In genomic region chr11:124870430-124870829, GRCh38 we compare ENCODE assay signal across 18 cellular contexts. TPM values are rescaled to one million over a fixed set of nuclear protein-coding genes. Genes with fewer than 3 reads are reported as not detected.
DNase-seq lines count a peak whose midpoint lies in the region; TF ChIP-seq lines count a peak whose summit lies in the region.
"Had no signal": no experiment of that assay in that cellular context is flagged by ENCODE, and none has a peak within 500 bp of the region (broad histone marks: within the 10 kb centered on the region; RNA-seq: fewer than 3 reads in every experiment).

No MANE protein-coding gene starts in this region.

- TF ChIP-seq CTCF in endothelial cell (IDR thresholded peaks at IDR 0.05; ENCODE audit: unreplicated experiment) (no peak), coronary artery (IDR thresholded peaks at IDR 0.05) (no peak), BE2C (IDR thresholded peaks at IDR 0.05; ENCODE audit: low read depth, low read length) (no peak)

- peak overlapping the region; percentile 31 for H3K4me3 Mint-ChIP-seq in endothelial cell (ENCODE audit: unreplicated experiment)
- H3K4me3 Mint-ChIP-seq: HFFc6 had no signal

- peak overlapping the region; percentile 10 for H3K9ac ChIP-seq in rectal smooth muscle tissue (ENCODE audit: low read length)
- H3K9ac ChIP-seq: BLaER1, GM23248 had no signal

- H3K4me1 Mint-ChIP-seq in endothelial cell (ENCODE audit: unreplicated experiment), result peaks cover 16% of the 10 kb centered on the region

- H3K4me3 ChIP-seq in rectal smooth muscle tissue (ENCODE audit: low read length), result no peak overlapping the region
- no peak overlapping the region for H3K4me3 ChIP-seq in coronary artery
- no peak overlapping the region for H3K4me3 ChIP-seq in BE2C (ENCODE audit: low read depth, low read length)
- H3K4me3 ChIP-seq: A549, BLaER1, GM23248 had no signal

- H3K27ac Mint-ChIP-seq in endothelial cell (ENCODE audit: unreplicated experiment), result no peak overlapping the region
- H3K27ac Mint-ChIP-seq: CD14-positive monocyte; CD4-positive, alpha-beta memory T cell; HFFc6 had no signal

- H3K36me3 Mint-ChIP-seq in endothelial cell (ENCODE audit: low read depth, unreplicated experiment), result peaks cover 4% of the 10 kb centered on the region
- H3K36me3 Mint-ChIP-seq: CD4-positive, alpha-beta memory T cell had no signal

- peak; percentile 42 for DNase-seq in activated CD8-positive, alpha-beta memory T cell treated with anti-CD3 and anti-CD28 coated beads, Interleukin-2, amount 50 U/mL, for 48 hours
- no peak for DNase-seq in activated CD8-positive, alpha-beta memory T cell treated with anti-CD3 and anti-CD28 coated beads for 24 hours
- DNase-seq in endothelial cell (ENCODE audit: low spot score), result no peak
- DNase-seq in DMS153 (lab: John Stamatoyannopoulos, UW), result no peak
- DNase-seq in coronary artery (ENCODE audit: low spot score), result no peak
- DNase-seq in BE2C, result no peak
- DNase-seq: AML-193; CD4-positive, alpha-beta memory T cell; DMS79 treated with DMSO at 0.1 percent for 48 hours; GF-D8; GM23248; HFFc6 had no signal

- H3K9me3 Mint-ChIP-seq in endothelial cell (ENCODE audit: unreplicated experiment), result no peaks in the 10 kb centered on the region
- H3K9me3 Mint-ChIP-seq: CD4-positive, alpha-beta memory T cell; HFFc6 had no signal

- no peaks in the 10 kb centered on the region for H3K9me3 ChIP-seq in BE2C

- H3K27me3 Mint-ChIP-seq in endothelial cell (ENCODE audit: unreplicated experiment), result peaks cover 26% of the 10 kb centered on the region

- H3K36me3 ChIP-seq in rectal smooth muscle tissue (ENCODE audit: control insufficient read depth, insufficient read depth, low read length) (no peaks in the 10 kb centered on the region), BE2C (no peaks in the 10 kb centered on the region)
- H3K36me3 ChIP-seq: BLaER1 had no signal

- H3K27ac ChIP-seq in rectal smooth muscle tissue (ENCODE audit: low read depth, low read length), result no peak overlapping the region
- no peak overlapping the region for H3K27ac ChIP-seq in coronary artery
- H3K27ac ChIP-seq: 22Rv1, A549, BLaER1, GM23248, HL-60 had no signal

- H3K4me1 ChIP-seq in rectal smooth muscle tissue (ENCODE audit: control insufficient read depth, insufficient read depth, low read length), result peaks cover 6% of the 10 kb centered on the region
- no peaks in the 10 kb centered on the region for H3K4me1 ChIP-seq in BE2C

- H3K27me3 ChIP-seq in rectal smooth muscle tissue (ENCODE audit: control insufficient read depth, insufficient read depth, low read length) (peaks cover 53% of the 10 kb centered on the region), BE2C (peaks cover 56% of the 10 kb centered on the region)

RNA-seq across cellular contexts. Expression of gene ROBO3, which starts 5.2 kb away (rescaled TPM):
- 40.0 TPM for total RNA-seq in endothelial cell (ENCODE audit: unreplicated experiment)
- 6.2 TPM for polyA plus RNA-seq in BE2C (2012; ENCODE audit: insufficient read depth, insufficient read length, low read depth)

RNA-seq across cellular contexts. Expression of gene ROBO4, which starts 27.2 kb away (rescaled TPM):
- 28.8 TPM for total RNA-seq in endothelial cell (ENCODE audit: unreplicated experiment)
- polyA plus RNA-seq in BE2C (2012; ENCODE audit: insufficient read depth, insufficient read length, low read depth), result not detected
- total RNA-seq: CD4-positive, alpha-beta memory T cell had no signal
- polyA plus RNA-seq: A549; CD4-positive, alpha-beta memory T cell had no signal

RNA-seq across cellular contexts. Expression of gene HEPN1, which starts 48.6 kb away (rescaled TPM):
- not detected for total RNA-seq in endothelial cell (ENCODE audit: unreplicated experiment)
- polyA plus RNA-seq in BE2C (2012; ENCODE audit: insufficient read depth, insufficient read length, low read depth), result not detected
- total RNA-seq: CD4-positive, alpha-beta memory T cell; GM23248; HFFc6 had no signal
- polyA plus RNA-seq: A549; CD14-positive monocyte; CD4-positive, alpha-beta memory T cell; GM23248 had no signal
